Comparison of ENCODE assay signal across 8 cellular contexts in the genomic region with DNA sequence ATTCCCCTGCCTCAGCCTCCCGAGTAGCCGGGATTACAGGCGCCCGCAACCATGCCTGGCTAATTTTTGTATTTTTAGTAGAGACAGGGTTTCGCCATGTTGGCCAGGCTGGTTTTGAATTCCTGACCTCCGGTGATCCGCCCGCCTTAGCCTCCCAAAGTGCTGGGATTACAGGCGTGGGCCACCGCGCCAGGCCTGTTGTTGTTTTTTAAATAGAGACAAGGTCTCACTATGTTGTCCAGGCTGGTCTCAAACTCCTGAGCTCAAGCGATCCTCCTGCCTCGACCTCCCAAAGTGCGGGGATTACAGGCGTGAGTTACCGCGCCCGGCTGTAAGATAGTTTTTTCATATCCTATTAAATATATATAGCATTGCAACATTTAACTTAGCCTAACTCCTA. TPM values are rescaled to one million over a fixed set of nuclear protein-coding genes. Genes with fewer than 3 reads are reported as not detected.
DNase-seq lines count a peak whose midpoint lies in the region; ATAC-seq, FAIRE-seq and TF ChIP-seq lines count a peak whose summit lies in the region.
"Not testable (repeated sequence)": the region's sequence is repeated elsewhere in the genome, so short reads cannot be mapped to it uniquely, and the experiment has no call there.

No MANE protein-coding gene starts in this region.

- not testable (repeated sequence) for H3K27me3 ChIP-seq in BLaER1; HUES48 (ENCODE audit: control insufficient read depth, insufficient read depth, low read length); SK-N-SH (ENCODE audit: insufficient read depth); heart right ventricle; naive thymus-derived CD4-positive, alpha-beta T cell (ENCODE audit: control insufficient read depth in 2 of 2, insufficient read depth in 2 of 2, low read length in 2 of 2); small intestine (ENCODE audit: control insufficient read depth in 2 of 2, insufficient read depth in 2 of 2, low read length in 2 of 2)

- not testable (repeated sequence) for H3K9me3 ChIP-seq in BLaER1; HUES48 (ENCODE audit: control insufficient read depth, insufficient read depth, low read length); SK-N-SH; heart right ventricle; naive thymus-derived CD4-positive, alpha-beta T cell (ENCODE audit: control insufficient read depth in 2 of 3, low read length in 3 of 3); small intestine (ENCODE audit: control insufficient read depth, low read depth)

- H3K27me3 Mint-ChIP-seq in activated T-helper 17 cell treated with anti-CD3 and anti-CD28 coated beads, Interleukin-2, amount 50 U/mL, for 72 hours; naive thymus-derived CD4-positive, alpha-beta T cell: not testable (repeated sequence)

- TF ChIP-seq CTCF in SK-N-SH (IDR thresholded peaks at IDR 0.05); coronary artery (IDR thresholded peaks at IDR 0.05); heart right ventricle (IDR thresholded peaks at IDR 0.05): not testable (repeated sequence)

- 85% methylated on average over 18 of the region's 18 CpGs for WGBS in SK-N-SH (ENCODE audit: low lambda C conversion rate)
- WGBS in heart right ventricle, 2 donors = 95 to 98% methylated on average over 18 of the region's 18 CpGs
- 75 to 87% (median 85%) methylated on average over 18 of the region's 18 CpGs for WGBS in small intestine, 3 donors

- peak overlapping the region; percentile 74 for H3K4me3 ChIP-seq in BLaER1
- peak overlapping the region; percentile 70 for H3K4me3 ChIP-seq in HUES48 (ENCODE audit: low read depth, low read length)
- H3K4me3 ChIP-seq in SK-N-SH (ENCODE audit: low read depth in 2 of 2, low read length in 1 of 2) = peak overlapping the region in 1 of 2 experiments; percentile 90; a peak in 1 of 4 replicates
- H3K4me3 ChIP-seq in coronary artery = peak overlapping the region; percentile 88
- peak overlapping the region; percentile 61 to 89 (median 78) for H3K4me3 ChIP-seq in heart right ventricle
- H3K4me3 ChIP-seq in naive thymus-derived CD4-positive, alpha-beta T cell (ENCODE audit: low read length) = peak overlapping the region; percentile 82
- H3K4me3 ChIP-seq in small intestine (ENCODE audit: low read depth in 1 of 2, low read length in 2 of 2) = peak overlapping the region; percentile 50 to 81

- peaks cover 35% of the 10 kb centered on the region for H3K4me1 ChIP-seq in BLaER1
- H3K4me1 ChIP-seq in HUES48 (ENCODE audit: control insufficient read depth, insufficient read depth, low read length) = peaks cover 15% of the 10 kb centered on the region
- peaks cover 6 to 18% of the 10 kb centered on the region in 2 experiments; a peak in 3 of 4 replicates for H3K4me1 ChIP-seq in SK-N-SH (ENCODE audit: control insufficient read depth in 1 of 2, insufficient read depth in 2 of 2, low read depth in 1 of 2, low read length in 1 of 2)
- H3K4me1 ChIP-seq in heart right ventricle = peaks cover 0 to 35% (median 22%) of the 10 kb centered on the region in 9 donors
- peaks cover 27 to 39% of the 10 kb centered on the region in 2 donors for H3K4me1 ChIP-seq in naive thymus-derived CD4-positive, alpha-beta T cell (ENCODE audit: control insufficient read depth in 2 of 2, insufficient read depth in 2 of 2, low read length in 2 of 2)
- H3K4me1 ChIP-seq in small intestine (ENCODE audit: control insufficient read depth in 2 of 2, insufficient read depth in 1 of 2, low read depth in 1 of 2, low read length in 1 of 2) = peaks cover 2 to 12% of the 10 kb centered on the region in 2 donors

- POLR2A ChIA-PET in SK-N-SH (lab: Yijun Ruan, JAX) = interaction anchor here (0.6 kb wide), 1 partner anchor 10 kb away, joined by 4 read pairs; no protein-coding TSS in a partner anchor
- POLR2A ChIA-PET in naive thymus-derived CD4-positive, alpha-beta T cell (lab: Charles Lee) = interaction anchor here (0.6 to 4.1 kb wide), 13 partner anchors 9 to 1791 kb away, joined by 3 to 28 read pairs (median 3); partner anchors contain the start of gene IRS1

- intact Hi-C loops in heart right ventricle (cut with DNase I) = loop anchor here in 3 of 10 donors (10.0 kb wide), 2 partner anchors 140 to 150 kb away; no protein-coding TSS in a partner anchor
- intact Hi-C loops in naive thymus-derived CD4-positive, alpha-beta T cell (cut with micrococcal nuclease) = loop anchor here (1.0 to 10.0 kb wide), 5 partner anchors 36 to 1910 kb away; partner anchors contain the start of genes AGFG1 (in 1 of the 2), DOCK10 (in 1 of the 2) and IRS1 (in 1 of the 2)

- H3K27ac Mint-ChIP-seq in activated T-helper 17 cell treated with anti-CD3 and anti-CD28 coated beads, Interleukin-2, amount 50 U/mL, for 72 hours = peak overlapping the region; percentile 95
- peak overlapping the region in 7 of 9 donors; percentile 95 to 100 (median 99) for H3K27ac Mint-ChIP-seq in naive thymus-derived CD4-positive, alpha-beta T cell

- ATAC-seq in activated T-helper 17 cell treated with anti-CD3 and anti-CD28 coated beads, Interleukin-2, amount 50 U/mL, for 72 hours (replicated peaks); heart right ventricle; naive thymus-derived CD4-positive, alpha-beta T cell: not testable (repeated sequence)

- peaks cover 16% of the 10 kb centered on the region for H3K4me1 Mint-ChIP-seq in activated T-helper 17 cell treated with anti-CD3 and anti-CD28 coated beads, Interleukin-2, amount 50 U/mL, for 72 hours
- H3K4me1 Mint-ChIP-seq in naive thymus-derived CD4-positive, alpha-beta T cell = peaks cover 18 to 58% (median 55%) of the 10 kb centered on the region in 7 donors

- TF ChIP-seq EP300 in SK-N-SH (IDR thresholded peaks at IDR 0.05; ENCODE audit: borderline replicate concordance in 1 of 2, low read depth in 1 of 2, low read length in 1 of 2) = not testable (repeated sequence)

- DNase-seq in SK-N-SH; coronary artery (ENCODE audit: low spot score); heart right ventricle; naive thymus-derived CD4-positive, alpha-beta T cell; small intestine: not testable (repeated sequence)

- H3K27ac ChIP-seq in BLaER1; HUES48 (ENCODE audit: low read depth, low read length); SK-N-SH (ENCODE audit: low read depth in 2 of 2, low read length in 1 of 2); coronary artery; small intestine (ENCODE audit: low read depth in 1 of 2, low read length in 1 of 2): not testable (repeated sequence)
- peak overlapping the region in 4 of 10 donors; percentile 96 to 98 (median 98) for H3K27ac ChIP-seq in heart right ventricle
- H3K27ac ChIP-seq in naive thymus-derived CD4-positive, alpha-beta T cell (ENCODE audit: low read depth, low read length) = peak overlapping the region; percentile 99

- peak overlapping the region; percentile 96; the same call in 1 of the 2 replicates for H2AFZ ChIP-seq in SK-N-SH (ENCODE audit: low read depth)

- peak overlapping the region; percentile 98 for H3K4me3 Mint-ChIP-seq in activated T-helper 17 cell treated with anti-CD3 and anti-CD28 coated beads, Interleukin-2, amount 50 U/mL, for 72 hours
- H3K4me3 Mint-ChIP-seq in naive thymus-derived CD4-positive, alpha-beta T cell = peak overlapping the region; percentile 85 to 99 (median 97)

- not testable (repeated sequence) for H3K36me3 ChIP-seq in BLaER1; HUES48 (ENCODE audit: control insufficient read depth, insufficient read depth, low read length); SK-N-SH (replicated peaks in 1 of 2; ENCODE audit: control insufficient read depth in 1 of 2, insufficient read depth in 2 of 2, low read length in 1 of 2); naive thymus-derived CD4-positive, alpha-beta T cell (ENCODE audit: control insufficient read depth in 2 of 3, insufficient read depth in 3 of 3, low read length in 3 of 3); small intestine (ENCODE audit: control insufficient read depth in 2 of 2, insufficient read depth in 2 of 2, low read length in 2 of 2)
- H3K36me3 ChIP-seq in heart right ventricle = peaks cover 0 to 12% (median 0%) of the 10 kb centered on the region in 9 donors

- not testable (repeated sequence) for H3K9me2 ChIP-seq in SK-N-SH

- H3K36me3 Mint-ChIP-seq in activated T-helper 17 cell treated with anti-CD3 and anti-CD28 coated beads, Interleukin-2, amount 50 U/mL, for 72 hours (ENCODE audit: low read depth) = peaks cover 73% of the 10 kb centered on the region
- H3K36me3 Mint-ChIP-seq in naive thymus-derived CD4-positive, alpha-beta T cell = peaks cover 0 to 22% (median 7%) of the 10 kb centered on the region in 5 donors

- H3K9ac ChIP-seq in BLaER1; HUES48 (ENCODE audit: low read depth, low read length); SK-N-SH: not testable (repeated sequence)

- H3K9me3 Mint-ChIP-seq in activated T-helper 17 cell treated with anti-CD3 and anti-CD28 coated beads, Interleukin-2, amount 50 U/mL, for 72 hours; naive thymus-derived CD4-positive, alpha-beta T cell: not testable (repeated sequence)

- peak overlapping the region; percentile 89 for H3K4me2 ChIP-seq in BLaER1
- peak overlapping the region; percentile 93 for H3K4me2 ChIP-seq in SK-N-SH

- not testable (repeated sequence) for FAIRE-seq in small intestine (lab: Jason Lieb, UNC)

- CTCF ChIA-PET in SK-N-SH (lab: Yijun Ruan, JAX) = interaction anchor here (0.6 to 1.7 kb wide), 5 partner anchors 10 to 151 kb away, joined by 3 to 9 read pairs (median 4); partner anchors contain the start of gene IRS1
- CTCF ChIA-PET in naive thymus-derived CD4-positive, alpha-beta T cell (lab: Charles Lee) = interaction anchor here (1.2 kb wide), 1 partner anchor 36 kb away, joined by 5 read pairs; no protein-coding TSS in a partner anchor

- peaks cover 23% of the 10 kb centered on the region for H3K79me2 ChIP-seq in SK-N-SH (ENCODE audit: insufficient read depth)

- peaks cover 16% of the 10 kb centered on the region for H3F3A ChIP-seq in SK-N-SH (replicated peaks; ENCODE audit: insufficient read depth)

- not testable (repeated sequence) for H4K20me1 ChIP-seq in BLaER1; SK-N-SH (ENCODE audit: insufficient read depth)

- not testable (repeated sequence) for TF ChIP-seq RAD21 in SK-N-SH (IDR thresholded peaks at IDR 0.05; ENCODE audit: low read length)

RNA-seq across cellular contexts. Expression of gene RHBDD1, which starts 1.0 kb away (rescaled TPM):
- polyA plus RNA-seq in SK-N-SH (2012; rRNA removed) (10.3 and 10.8 TPM in 2 replicates), heart right ventricle (1 to 10 TPM; 4.5 to 7.0 TPM), small intestine (10 to 100 TPM in 1 of 3 donors, 1 to 10 TPM in 2; 3.1 to 12.6 (median 4.9) TPM)
- polyA plus RNA-seq in SK-N-SH (2012; cell fraction: cytosol; rRNA removed) = 10.6 and 11.0 TPM in 2 replicates
- polyA plus RNA-seq in SK-N-SH (2012; cell fraction: nucleus; rRNA removed) = 7.6 and 11.7 TPM in 2 replicates
- total RNA-seq in activated T-helper 17 cell treated with anti-CD3 and anti-CD28 coated beads, Interleukin-2, amount 50 U/mL, for 72 hours = 10 to 100 TPM; 35.5 to 57.1 TPM
- 10 to 100 TPM; 28.3 to 57.1 (median 39.1) TPM for total RNA-seq in heart right ventricle
- 10 to 100 TPM; 42.9 to 70.8 (median 62.1) TPM for total RNA-seq in naive thymus-derived CD4-positive, alpha-beta T cell
- polyA plus RNA-seq in naive thymus-derived CD4-positive, alpha-beta T cell = 10 to 100 TPM; 21.2 to 21.5 TPM

RNA-seq across cellular contexts. Expression of gene IRS1, which starts 35.3 kb away (rescaled TPM):
- 15.8 and 16.5 TPM in 2 replicates for polyA plus RNA-seq in SK-N-SH (2012; rRNA removed)
- polyA plus RNA-seq in SK-N-SH (2012; cell fraction: cytosol; rRNA removed) = 10.2 and 14.6 TPM in 2 replicates
- polyA plus RNA-seq in SK-N-SH (2012; cell fraction: nucleus; rRNA removed) = 11.7 and 14.7 TPM in 2 replicates
- total RNA-seq in activated T-helper 17 cell treated with anti-CD3 and anti-CD28 coated beads, Interleukin-2, amount 50 U/mL, for 72 hours = 1 to 10 TPM in 1 of 2 donors, under 1 TPM in 1; 0.77 to 2.1 TPM
- total RNA-seq in heart right ventricle = 10 to 100 TPM; 12.7 to 20.2 (median 15.1) TPM
- 1 to 10 TPM; 2.2 to 5.6 TPM for polyA plus RNA-seq in heart right ventricle
- total RNA-seq in naive thymus-derived CD4-positive, alpha-beta T cell = 1 to 10 TPM; 1.3 to 7.1 (median 4.4) TPM
- polyA plus RNA-seq in naive thymus-derived CD4-positive, alpha-beta T cell = under 1 TPM; 0.40 to 0.65 TPM
- 1 to 10 TPM; 1.6 to 5.6 (median 4.7) TPM for polyA plus RNA-seq in small intestine
